ENCODE assay signal across 8 cellular contexts in the genomic region with DNA sequence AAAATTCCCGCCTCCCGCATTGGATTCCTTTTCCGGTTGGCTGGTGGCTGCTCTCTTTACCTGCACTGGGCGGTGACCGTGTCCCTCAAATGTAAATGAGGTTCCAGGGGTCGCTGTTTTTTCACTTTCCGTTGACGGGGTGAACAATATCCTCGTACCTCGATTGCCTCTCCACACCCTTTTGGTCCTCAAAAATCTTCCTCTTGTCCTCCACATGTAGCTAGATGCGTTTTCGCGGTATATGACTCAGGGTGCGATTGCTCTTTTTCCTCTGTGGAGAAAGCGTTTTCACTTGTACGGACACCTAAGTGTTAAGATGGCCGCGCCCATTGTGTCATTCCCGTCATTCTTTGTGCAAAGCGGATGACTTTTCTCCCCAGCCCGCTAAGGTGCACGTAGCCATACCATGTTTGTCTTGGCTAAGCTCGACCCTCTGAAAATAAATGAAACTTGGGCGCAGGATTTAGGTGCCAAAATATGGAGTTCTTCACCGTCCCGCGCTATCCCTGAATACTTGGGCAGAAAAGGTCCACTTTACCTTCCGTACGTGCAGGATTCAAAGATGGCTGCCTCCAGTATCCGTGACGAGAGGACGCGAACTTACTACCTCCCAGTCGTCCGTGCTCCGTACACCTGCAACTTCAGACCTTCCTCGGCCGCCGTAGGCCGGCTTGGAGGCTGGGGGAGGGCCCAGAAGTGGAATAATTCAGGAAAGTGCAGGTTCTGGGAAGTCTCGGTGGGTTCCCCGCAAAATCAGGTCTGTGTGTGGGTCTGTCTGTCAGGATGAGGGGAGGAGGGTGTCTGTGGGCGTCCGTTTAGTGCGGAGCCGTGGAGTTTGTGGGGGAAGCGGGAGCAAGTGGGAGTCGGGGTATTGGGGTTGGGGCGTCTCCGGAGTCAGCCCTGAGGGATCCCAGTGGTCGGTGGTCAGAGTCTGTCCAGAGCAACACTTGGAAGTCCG. TPM values are rescaled to one million over a fixed set of nuclear protein-coding genes. Genes with fewer than 3 reads are reported as not detected.
A peak's percentile ranks its signal among the peaks of the same experiment; 100 is the strongest.
DNase-seq lines count a peak whose midpoint lies in the region; ATAC-seq and TF ChIP-seq lines count a peak whose summit lies in the region.

Gene ZNF613, plus strand, starts transcription at position 689 of the 958 bp plus-strand sequence. CDS start 8,749 bp downstream, outside the sequence.

- peaks cover 35% of the 10 kb centered on the region for H3K36me3 ChIP-seq in HUES64 (ENCODE audit: insufficient read depth, low read length)
- H3K36me3 ChIP-seq in OCI-LY3 (replicated peaks; ENCODE audit: low read depth, low read length), result peaks cover 29% of the 10 kb centered on the region

- H3K27me3 ChIP-seq in HUES64 (ENCODE audit: insufficient read depth, low read length) (no peaks in the 10 kb centered on the region), OCI-LY3 (ENCODE audit: low read depth, low read length) (no peaks in the 10 kb centered on the region)

- H4K20me1 ChIP-seq in OCI-LY3 (ENCODE audit: insufficient read depth, low read length), result no peaks in the 10 kb centered on the region

- peak; percentile 41 for TF ChIP-seq CTCF in OCI-LY3 (IDR thresholded peaks at IDR 0.05; ENCODE audit: low read depth, low read length)

- DNase-seq in COLO829 (ENCODE audit: low spot score) (peak; percentile 85), erythroblast (lab: John Stamatoyannopoulos, UW) (peak; percentile 90 to 92), mucosa of gallbladder (ENCODE audit: low spot score) (peak; percentile 92)
- peak; percentile 85 for DNase-seq in activated T-cell treated with anti-CD3 and anti-CD28 coated beads, Interleukin-2, amount 50 U/mL, for 1 hour
- DNase-seq in stimulated activated CD8-positive, alpha-beta memory T cell treated with anti-CD3 and anti-CD28 coated beads, Interleukin-4, amount 100 ng/mL, for 24 hours (ENCODE audit: low read depth), result peak; percentile 73

- H2AFZ ChIP-seq in OCI-LY3 (ENCODE audit: low read depth, low read length), result peak within 1 kb of the TSS; percentile 99

- WGBS in HUES64, result under 1% methylated on average over 52 of the region's 52 CpGs

- H3K4me2 ChIP-seq in OCI-LY3 (ENCODE audit: low read length), result peak within 1 kb of the TSS; percentile 73

- no peak for TF ChIP-seq POLR2A in erythroblast (IDR thresholded peaks at IDR 0.05; ENCODE audit: low read length)

- H3K9ac ChIP-seq in HUES64 (ENCODE audit: low read depth, low read length), result peak within 1 kb of the TSS; percentile 98
- peak within 1 kb of the TSS; percentile 89 for H3K9ac ChIP-seq in OCI-LY3 (ENCODE audit: low read length)

- H3K27ac ChIP-seq in HUES64 (ENCODE audit: low read depth, low read length) (peak within 1 kb of the TSS; percentile 97), OCI-LY3 (ENCODE audit: low read length) (peak within 1 kb of the TSS; percentile 65)

- H3K9me3 ChIP-seq in HUES64 (ENCODE audit: insufficient read depth, low read depth, low read length), result peaks cover 37% of the 10 kb centered on the region
- H3K9me3 ChIP-seq in OCI-LY3 (ENCODE audit: insufficient read depth, low read length), result peaks cover 31% of the 10 kb centered on the region

- peak; percentile 66 for ATAC-seq in GM21367 (IDR thresholded peaks at IDR 0.05; ENCODE audit: unreplicated experiment)

- peak within 1 kb of the TSS; percentile 90 for H3K4me3 ChIP-seq in HUES64 (ENCODE audit: low read length)
- H3K4me3 ChIP-seq in OCI-LY3 (ENCODE audit: low read length), result peak within 1 kb of the TSS; percentile 89

- H3K79me2 ChIP-seq in OCI-LY3 (ENCODE audit: low read length), result peaks cover 10% of the 10 kb centered on the region

- no peaks in the 10 kb centered on the region; the same call in 1 of the 2 replicates for H3K4me1 ChIP-seq in HUES64 (ENCODE audit: insufficient read depth, low read length)
- H3K4me1 ChIP-seq in OCI-LY3 (ENCODE audit: low read length), result peaks cover 7% of the 10 kb centered on the region

RNA-seq across cellular contexts. Expression of gene ZNF613, which starts in this region (rescaled TPM):
- polyA plus RNA-seq in HUES64 (2013, experiment 1 of 2), result 8.4 TPM
- polyA plus RNA-seq in HUES64 (2013, experiment 2 of 2), result 10.8 TPM
- 7.9 TPM for total RNA-seq in mucosa of gallbladder

Comparison
In these comparisons a context has a peak if more than half of its experiments do, and no peak if none do; other contexts are left out.
1. Peak in every context shown above with its lines: DNase-seq, ATAC-seq, H3K4me3 ChIP-seq and H3K27ac ChIP-seq.